ENCODE assay signal across 8 cellular contexts in the genomic region with DNA sequence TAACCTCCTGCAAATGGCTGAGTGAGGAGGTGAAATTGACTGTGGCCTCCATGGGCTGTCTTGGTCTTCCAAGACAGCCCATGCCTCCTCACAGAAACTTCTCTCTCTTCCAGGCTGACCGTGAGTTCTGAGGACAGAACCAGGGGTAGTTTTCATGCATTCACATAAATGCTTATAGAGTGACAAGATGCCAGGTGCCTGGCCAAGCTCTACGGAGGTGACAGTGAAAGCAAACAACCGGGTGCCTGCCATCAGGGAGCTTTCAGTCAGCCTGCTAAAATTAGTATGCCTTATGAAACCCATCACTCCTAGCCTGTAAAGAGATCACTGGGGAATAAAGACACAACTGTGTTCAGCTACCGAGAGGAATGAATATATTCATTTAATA. TPM values are rescaled to one million over a fixed set of nuclear protein-coding genes. Genes with fewer than 3 reads are reported as not detected.
DNase-seq lines count a peak whose midpoint lies in the region; ATAC-seq, FAIRE-seq and TF ChIP-seq lines count a peak whose summit lies in the region.

No MANE protein-coding gene starts in this region.

- H3K4me3 ChIP-seq in HUES48 (ENCODE audit: low read depth, low read length): peak overlapping the region; percentile 70
- H3K4me3 ChIP-seq in ascending aorta: peak overlapping the region; percentile 88 to 94
- peak overlapping the region; percentile 64 to 83 (median 70) for H3K4me3 ChIP-seq in keratinocyte (ENCODE audit: control insufficient read depth in 2 of 3, extremely low read depth in 1 of 3, insufficient read depth in 2 of 3, low read depth in 1 of 3, low read length in 3 of 3)

- H3K36me3 ChIP-seq in HUES48 (ENCODE audit: control insufficient read depth, insufficient read depth, low read length) (no peaks in the 10 kb centered on the region), ascending aorta (no peaks in the 10 kb centered on the region), keratinocyte (ENCODE audit: control insufficient read depth in 2 of 2, extremely low read depth in 1 of 2, insufficient read depth in 2 of 2, low read length in 2 of 2) (no peaks in the 10 kb centered on the region)

- no peak for DNase-seq in ascending aorta (ENCODE audit: low spot score in 2 of 2)
- no peak for DNase-seq in keratinocyte (ENCODE audit: low read depth, low spot score)
- no peak for DNase-seq in stimulated activated naive B cell treated with anti-CD40 and anti-IgM and Interleukin-4, amounts not matched to agents 10 μg/mL and 1 μg/mL and 100 μg/mL, for 72 hours
- no peak for DNase-seq in SKM-1 treated with dmso at 0.1 percent for 144 hours (lab: John Stamatoyannopoulos, UW; ENCODE audit: unreplicated experiment)
- no peak for DNase-seq in NCI-H524 treated with DMSO at 0.1 percent for 48 hours (lab: John Stamatoyannopoulos, UW)
- DNase-seq in GM10248 (ENCODE audit: extremely low spot score): no peak

- peak overlapping the region; percentile 76 for H3K27ac Mint-ChIP-seq in stimulated activated naive B cell treated with anti-CD40 and anti-IgM and Interleukin-4, amounts not matched to agents 10 μg/mL and 1 μg/mL and 100 μg/mL, for 72 hours

- CTCF ChIA-PET in GM10248 (lab: Yijun Ruan, JAX): no interaction called here

- H3K4me2 ChIP-seq in keratinocyte (ENCODE audit: control insufficient read depth, extremely low read depth, insufficient read depth, low read depth, low read length): peak overlapping the region; percentile 88

- POLR2A ChIA-PET in GM10248 (lab: Yijun Ruan, JAX): no interaction called here

- H3K27me3 ChIP-seq in HUES48 (ENCODE audit: control insufficient read depth, insufficient read depth, low read length): peaks cover 12% of the 10 kb centered on the region
- H3K27me3 ChIP-seq in ascending aorta: no peaks in the 10 kb centered on the region
- H3K27me3 ChIP-seq in keratinocyte (ENCODE audit: control insufficient read depth, extremely low read depth, insufficient read depth, low read length): peaks cover 9% of the 10 kb centered on the region

- H3K27ac ChIP-seq in HUES48 (ENCODE audit: low read depth, low read length): peak overlapping the region; percentile 76
- H3K27ac ChIP-seq in ascending aorta: peak overlapping the region; percentile 100
- no peak overlapping the region for H3K27ac ChIP-seq in keratinocyte (ENCODE audit: control insufficient read depth, insufficient read depth, low read length)

- FAIRE-seq in keratinocyte (lab: Jason Lieb, UNC): no peak

- H3K9ac ChIP-seq in HUES48 (ENCODE audit: low read depth, low read length) (peak overlapping the region; percentile 79; the same call in 1 of the 2 replicates), keratinocyte (ENCODE audit: control insufficient read depth, extremely low read depth, insufficient read depth, low read length) (peak overlapping the region; percentile 81)

- H3K4me1 Mint-ChIP-seq in stimulated activated naive B cell treated with anti-CD40 and anti-IgM and Interleukin-4, amounts not matched to agents 10 μg/mL and 1 μg/mL and 100 μg/mL, for 72 hours: peaks cover 14 to 22% of the 10 kb centered on the region in 2 donors

- TF ChIP-seq CTCF in ascending aorta (IDR thresholded peaks at IDR 0.05) (no peak), keratinocyte (optimal IDR thresholded peaks at IDR 0.05 in 1 of 3, IDR thresholded peaks at IDR 0.05 in 1 of 3, conservative IDR thresholded peaks at IDR 0.05 in 1 of 3; ENCODE audit: extremely low read depth in 1 of 3, insufficient read depth in 2 of 3, low read length in 3 of 3) (no peak), GM10248 (IDR thresholded peaks at IDR 0.05; ENCODE audit: control extremely low read depth, extremely low read depth, low read depth, missing control alignments) (no peak)

- no peaks in the 10 kb centered on the region for H3K79me2 ChIP-seq in keratinocyte (ENCODE audit: control insufficient read depth, insufficient read depth, low read length)

- H3K4me1 ChIP-seq in HUES48 (ENCODE audit: control insufficient read depth, insufficient read depth, low read length): peaks cover 7% of the 10 kb centered on the region
- H3K4me1 ChIP-seq in ascending aorta: peaks cover 0 to 9% of the 10 kb centered on the region in 2 donors
- peaks cover 7% of the 10 kb centered on the region for H3K4me1 ChIP-seq in keratinocyte (ENCODE audit: control insufficient read depth, extremely low read depth, insufficient read depth, low read length)

- intact Hi-C loops in ascending aorta (cut with DNase I): loop anchor here (10.0 kb wide), 3 partner anchors 50 to 1870 kb away; a partner anchor contains a TSS

- H3K9me3 ChIP-seq in HUES48 (ENCODE audit: control insufficient read depth, insufficient read depth, low read length) (no peaks in the 10 kb centered on the region), ascending aorta (no peaks in the 10 kb centered on the region), keratinocyte (ENCODE audit: control insufficient read depth, low read depth, low read length) (no peaks in the 10 kb centered on the region)

- ATAC-seq in stimulated activated naive B cell treated with anti-CD40 and anti-IgM and Interleukin-4, amounts not matched to agents 10 μg/mL and 1 μg/mL and 100 μg/mL, for 72 hours (replicated peaks): no peak
- ATAC-seq in HG03378 (IDR thresholded peaks at IDR 0.05; ENCODE audit: unreplicated experiment): no peak

- H3K9me3 Mint-ChIP-seq in stimulated activated naive B cell treated with anti-CD40 and anti-IgM and Interleukin-4, amounts not matched to agents 10 μg/mL and 1 μg/mL and 100 μg/mL, for 72 hours: no peaks in the 10 kb centered on the region

- no peaks in the 10 kb centered on the region for H3K36me3 Mint-ChIP-seq in stimulated activated naive B cell treated with anti-CD40 and anti-IgM and Interleukin-4, amounts not matched to agents 10 μg/mL and 1 μg/mL and 100 μg/mL, for 72 hours

- peak overlapping the region; percentile 81 to 87 for H3K4me3 Mint-ChIP-seq in stimulated activated naive B cell treated with anti-CD40 and anti-IgM and Interleukin-4, amounts not matched to agents 10 μg/mL and 1 μg/mL and 100 μg/mL, for 72 hours

- H4K20me1 ChIP-seq in keratinocyte (ENCODE audit: control insufficient read depth, extremely low read depth, insufficient read depth, low read length): no peaks in the 10 kb centered on the region

- H3K9me1 ChIP-seq in keratinocyte (ENCODE audit: control insufficient read depth, extremely low read depth, insufficient read depth, low read length): no peaks in the 10 kb centered on the region

- peaks cover 4 to 5% of the 10 kb centered on the region in 2 donors for H3K27me3 Mint-ChIP-seq in stimulated activated naive B cell treated with anti-CD40 and anti-IgM and Interleukin-4, amounts not matched to agents 10 μg/mL and 1 μg/mL and 100 μg/mL, for 72 hours

- dilution Hi-C loops in keratinocyte (cut with MboI; ENCODE audit: extremely low pct_ligation_motif_present, low sequenced_read_pairs): no loop called here

- H2AFZ ChIP-seq in keratinocyte (ENCODE audit: control insufficient read depth, low read length): peak overlapping the region; percentile 90

RNA-seq across cellular contexts. Expression of a gene that starts 0.9 kb away (rescaled TPM):
- total RNA-seq in ascending aorta: 13.6 TPM
- polyA plus RNA-seq in keratinocyte: 4.6 to 6.1 TPM (median 5.5 TPM) in 3 replicates
- polyA plus RNA-seq in keratinocyte (2011; ENCODE audit: low read depth): 4.1 TPM
- 5.7 and 5.8 TPM in 2 replicates for polyA plus RNA-seq in keratinocyte (2011; cell fraction: cytosol; rRNA removed)
- 10.8 and 12.3 TPM in 2 replicates for polyA plus RNA-seq in keratinocyte (2011; cell fraction: nucleus; rRNA removed)
- polyA plus RNA-seq in keratinocyte (2012; ENCODE audit: low replicate concordance): 3.2 and 4.0 TPM in 2 replicates
- 3.2 to 6.7 TPM (median 5.3 TPM) in 3 replicates for polyA minus RNA-seq in keratinocyte
- 11.3 TPM for polyA minus RNA-seq in keratinocyte (2011; cell fraction: cytosol; rRNA and poly(A)+ RNA removed)
- 4.9 and 8.8 TPM in 2 replicates for polyA minus RNA-seq in keratinocyte (2011; cell fraction: nucleus; rRNA and poly(A)+ RNA removed)
